Comparison of ENCODE assay signal across 7 cellular contexts in genomic region chr6:30101423-30101938, GRCh38. TPM values are rescaled to one million over a fixed set of nuclear protein-coding genes. Genes with fewer than 3 reads are reported as not detected.
DNase-seq lines count a peak whose midpoint lies in the region; ATAC-seq and TF ChIP-seq lines count a peak whose summit lies in the region.

No MANE protein-coding gene starts in this region.

- H3K36me3 Mint-ChIP-seq in activated CD4-positive, alpha-beta memory T cell treated with anti-CD3 and anti-CD28 coated beads for 36 hours = no peaks in the 10 kb centered on the region

- no peak overlapping the region for H3K27ac ChIP-seq in cardiac muscle cell

- POLR2A ChIA-PET in activated CD4-positive, alpha-beta memory T cell treated with anti-CD3 and anti-CD28 coated beads for 36 hours (lab: Charles Lee) = interaction anchor here (1.0 kb wide), 1 partner anchor 35 kb away, joined by 4 read pairs; the partner anchor contains the start of gene PPP1R11

- ATAC-seq in HG03439 (IDR thresholded peaks at IDR 0.05; ENCODE audit: unreplicated experiment) = peak; percentile 18
- no peak for ATAC-seq in HG03097 (IDR thresholded peaks at IDR 0.05; ENCODE audit: low FRiP score, unreplicated experiment)
- ATAC-seq in HG02588 (IDR thresholded peaks at IDR 0.05; ENCODE audit: unreplicated experiment) = no peak

- H3K9me3 ChIP-seq in cardiac muscle cell (ENCODE audit: low read depth) = no peaks in the 10 kb centered on the region

- H3K27me3 Mint-ChIP-seq in activated CD4-positive, alpha-beta memory T cell treated with anti-CD3 and anti-CD28 coated beads for 36 hours = peaks cover 35% of the 10 kb centered on the region

- intact Hi-C loops in activated CD4-positive, alpha-beta memory T cell treated with anti-CD3 and anti-CD28 coated beads for 36 hours (cut with micrococcal nuclease) = no loop called here

- H3K27me3 ChIP-seq in cardiac muscle cell = peaks cover 100% of the 10 kb centered on the region

- peaks cover 49% of the 10 kb centered on the region for H3K4me1 Mint-ChIP-seq in activated CD4-positive, alpha-beta memory T cell treated with anti-CD3 and anti-CD28 coated beads for 36 hours (ENCODE audit: low read depth)

- H3K4me3 ChIP-seq in cardiac muscle cell = peak overlapping the region; percentile 16

- DNase-seq in activated CD4-positive, alpha-beta memory T cell treated with anti-CD3 and anti-CD28 coated beads for 36 hours = peak; percentile 32
- DNase-seq in cardiac muscle cell (ENCODE audit: low read depth in 1 of 2, low spot score in 1 of 2) (no peak), retina (peak; percentile 27), NCI-H146 (lab: John Stamatoyannopoulos, UW) (no peak)

- TF ChIP-seq CTCF in cardiac muscle cell (IDR thresholded peaks at IDR 0.05; ENCODE audit: low read depth, low read length) = no peak

- H3K4me3 Mint-ChIP-seq in activated CD4-positive, alpha-beta memory T cell treated with anti-CD3 and anti-CD28 coated beads for 36 hours = peak overlapping the region; percentile 64

- no peaks in the 10 kb centered on the region for H3K9me3 Mint-ChIP-seq in activated CD4-positive, alpha-beta memory T cell treated with anti-CD3 and anti-CD28 coated beads for 36 hours

- no peak overlapping the region for H3K27ac Mint-ChIP-seq in activated CD4-positive, alpha-beta memory T cell treated with anti-CD3 and anti-CD28 coated beads for 36 hours

- no peaks in the 10 kb centered on the region for H3K36me3 ChIP-seq in cardiac muscle cell

- H3K4me1 ChIP-seq in cardiac muscle cell (ENCODE audit: low read depth) = no peaks in the 10 kb centered on the region

- CTCF ChIA-PET in activated CD4-positive, alpha-beta memory T cell treated with anti-CD3 and anti-CD28 coated beads for 36 hours (lab: Charles Lee) = interaction anchor here (0.6 to 12.8 kb wide), 21 partner anchors 9 to 451 kb away, joined by 3 to 491 read pairs (median 4); partner anchors contain the start of genes POLR1H, PPP1R11, TRIM26 and TRIM40

RNA-seq across cellular contexts. Expression of gene TRIM31, which starts 11.4 kb away (rescaled TPM):
- not detected for total RNA-seq in activated CD4-positive, alpha-beta memory T cell treated with anti-CD3 and anti-CD28 coated beads for 36 hours
- not detected in 2 replicates for total RNA-seq in cardiac muscle cell
- polyA plus RNA-seq in cardiac muscle cell = not detected in 2 replicates

RNA-seq across cellular contexts. Expression of gene RNF39, which starts 25.9 kb away (rescaled TPM):
- total RNA-seq in activated CD4-positive, alpha-beta memory T cell treated with anti-CD3 and anti-CD28 coated beads for 36 hours = not detected
- total RNA-seq in cardiac muscle cell = not detected in 2 replicates
- polyA plus RNA-seq in cardiac muscle cell = 0.46 and 0.90 TPM in 2 replicates

RNA-seq across cellular contexts. Expression of gene TRIM40, which starts 34.5 kb away (rescaled TPM):
- total RNA-seq in activated CD4-positive, alpha-beta memory T cell treated with anti-CD3 and anti-CD28 coated beads for 36 hours = not detected
- not detected in 2 replicates for total RNA-seq in cardiac muscle cell
- polyA plus RNA-seq in cardiac muscle cell = not detected in 2 replicates

RNA-seq across cellular contexts. Expression of gene PPP1R11, which starts 34.5 kb away (rescaled TPM):
- total RNA-seq in activated CD4-positive, alpha-beta memory T cell treated with anti-CD3 and anti-CD28 coated beads for 36 hours = 10 to 100 TPM; 51.3 to 55.0 TPM
- 30.0 and 38.3 TPM in 2 replicates for total RNA-seq in cardiac muscle cell
- polyA plus RNA-seq in cardiac muscle cell = 47.7 and 63.7 TPM in 2 replicates

RNA-seq across cellular contexts. Expression of gene POLR1H, which starts 40.4 kb away (rescaled TPM):
- 10 to 100 TPM; 69.4 to 73.2 TPM for total RNA-seq in activated CD4-positive, alpha-beta memory T cell treated with anti-CD3 and anti-CD28 coated beads for 36 hours
- 22.0 and 22.4 TPM in 2 replicates for total RNA-seq in cardiac muscle cell
- 26.8 and 55.1 TPM in 2 replicates for polyA plus RNA-seq in cardiac muscle cell

Comparison
In these comparisons a context has a peak if more than half of its experiments do, and no peak if none do; other contexts are left out.
1. DNase-seq: peak in activated CD4-positive, alpha-beta memory T cell treated with anti-CD3 and anti-CD28 coated beads for 36 hours (single experiment) and retina (single experiment); none in cardiac muscle cell (0 of 2) and NCI-H146 (single experiment).